In the genomic region with DNA sequence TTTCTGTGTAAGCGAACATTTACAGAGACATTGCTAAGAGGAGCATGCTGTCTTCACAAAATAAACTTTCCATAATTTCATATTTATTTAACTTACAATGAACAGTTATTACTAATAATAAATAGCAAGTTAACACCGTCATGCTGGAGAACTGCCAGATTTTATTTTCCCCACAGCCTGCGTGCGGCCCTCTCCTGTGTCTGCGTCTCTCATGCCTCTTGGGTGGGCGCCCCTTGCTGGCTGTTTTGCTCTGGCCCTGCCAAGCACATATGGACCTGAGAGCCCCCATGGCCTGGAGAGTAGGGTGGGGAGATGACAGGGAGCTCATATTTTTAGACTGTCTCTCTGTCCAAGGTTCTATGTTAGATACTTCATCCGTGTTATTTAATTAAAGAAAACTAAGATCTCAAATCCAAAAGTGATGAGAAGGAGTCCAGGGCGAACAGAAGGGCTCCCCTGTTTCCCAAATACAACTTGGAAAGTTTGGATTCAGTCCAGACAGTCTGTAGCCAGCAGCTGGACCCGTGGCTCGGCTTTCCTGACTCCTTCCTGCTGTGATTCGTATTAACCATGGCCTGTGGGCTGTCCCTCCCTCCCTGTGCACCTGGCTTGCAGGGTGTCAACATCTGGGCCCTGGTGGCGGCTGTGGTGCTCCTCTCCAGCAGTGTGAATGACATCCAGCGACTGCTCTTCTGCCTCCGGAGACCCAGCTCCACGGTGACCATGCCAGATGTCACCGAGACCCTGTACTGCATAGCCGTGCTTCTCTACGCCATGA, we compare ENCODE assay signal across 20 cellular contexts. TPM values are rescaled to one million over a fixed set of nuclear protein-coding genes. Genes with fewer than 3 reads are reported as not detected.
DNase-seq lines count a peak whose midpoint lies in the region; ATAC-seq and TF ChIP-seq lines count a peak whose summit lies in the region.
"Had no signal": no experiment of that assay in that cellular context is flagged by ENCODE, and none has a peak within 500 bp of the region (broad histone marks: within the 10 kb centered on the region; RNA-seq: fewer than 3 reads in every experiment).

No MANE protein-coding gene starts in this region.

- intact Hi-C loops in activated CD4-positive, alpha-beta T cell treated with anti-CD3 and anti-CD28 coated beads, Interleukin-2, amount 10 ng/mL, durations not matched to agents 24 days and 14 days (cut with micrococcal nuclease) = no loop called here
- intact Hi-C loops in activated CD4-positive, alpha-beta T cell treated with anti-CD3 and anti-CD28 coated beads for 36 hours (cut with DNase I, micrococcal nuclease) = no loop called here
- intact Hi-C loops in left ventricle myocardium superior (cut with micrococcal nuclease) = no loop called here

- TF ChIP-seq CTCF in mesothelial cell of epicardium (IDR thresholded peaks at IDR 0.05; ENCODE audit: unreplicated experiment) = no peak
- no peak for TF ChIP-seq CTCF in progenitor cell of endocrine pancreas (IDR thresholded peaks at IDR 0.05; ENCODE audit: unreplicated experiment)

- peaks cover 7% of the 10 kb centered on the region for H3K4me1 Mint-ChIP-seq in activated CD4-positive, alpha-beta T cell treated with anti-CD3 and anti-CD28 coated beads, Interleukin-2, amount 10 ng/mL, durations not matched to agents 24 days and 14 days
- peaks cover 15% of the 10 kb centered on the region for H3K4me1 Mint-ChIP-seq in activated CD4-positive, alpha-beta T cell treated with anti-CD3 and anti-CD28 coated beads for 36 hours
- peaks cover 27% of the 10 kb centered on the region for H3K4me1 Mint-ChIP-seq in stimulated activated effector memory CD8-positive, alpha-beta T cell treated with anti-CD3 and anti-CD28 coated beads, Interleukin-12 subunit alpha, Interleukin-12 subunit beta, amount 100 ng/mL, for 72 hours
- H3K4me1 Mint-ChIP-seq in mesothelial cell of epicardium (peaks cover 8% of the 10 kb centered on the region), progenitor cell of endocrine pancreas (ENCODE audit: low read depth) (peaks cover 2% of the 10 kb centered on the region)
- peaks cover 6 to 29% (median 13%) of the 10 kb centered on the region in 4 donors for H3K4me1 Mint-ChIP-seq in naive thymus-derived CD8-positive, alpha-beta T cell

- H3K9me3 Mint-ChIP-seq in activated CD4-positive, alpha-beta T cell treated with anti-CD3 and anti-CD28 coated beads, Interleukin-2, amount 10 ng/mL, durations not matched to agents 24 days and 14 days = no peaks in the 10 kb centered on the region
- no peaks in the 10 kb centered on the region for H3K9me3 Mint-ChIP-seq in activated CD4-positive, alpha-beta T cell treated with anti-CD3 and anti-CD28 coated beads for 36 hours (ENCODE audit: low read depth)
- no peaks in the 10 kb centered on the region for H3K9me3 Mint-ChIP-seq in stimulated activated effector memory CD8-positive, alpha-beta T cell treated with anti-CD3 and anti-CD28 coated beads, Interleukin-12 subunit alpha, Interleukin-12 subunit beta, amount 100 ng/mL, for 72 hours
- no peaks in the 10 kb centered on the region for H3K9me3 Mint-ChIP-seq in mesothelial cell of epicardium
- H3K9me3 Mint-ChIP-seq in progenitor cell of endocrine pancreas (ENCODE audit: low read depth) = no peaks in the 10 kb centered on the region
- no peaks in the 10 kb centered on the region for H3K9me3 Mint-ChIP-seq in naive thymus-derived CD8-positive, alpha-beta T cell
- H3K9me3 Mint-ChIP-seq: activated naive CD8-positive, alpha-beta T cell treated with anti-CD3 and anti-CD28 coated beads, Interleukin-2, amount 10 ng/mL, durations not matched to agents 7 days and 5 days; activated T-helper 1 cell treated with anti-CD3 and anti-CD28 coated beads, Interleukin-12 subunit alpha, Interleukin-12 subunit beta, Interleukin-2, Interleukin-4 antibody, amounts not matched to agents 30 ng/mL and 10 ng/mL and 1 ng/mL, durations not matched to agents 14 hours and 24 hours and 36 hours; HFFc6; memory B cell; natural killer cell had no signal

- no peak for ATAC-seq in activated CD4-positive, alpha-beta T cell treated with anti-CD3 and anti-CD28 coated beads for 36 hours
- ATAC-seq in left ventricle myocardium superior = peak; percentile 48
- no peak for ATAC-seq in stimulated activated effector memory CD8-positive, alpha-beta T cell treated with anti-CD3 and anti-CD28 coated beads, Interleukin-12 subunit alpha, Interleukin-12 subunit beta, amount 100 ng/mL, for 72 hours
- ATAC-seq in naive thymus-derived CD8-positive, alpha-beta T cell = no peak
- ATAC-seq: body of pancreas, natural killer cell, PC-3 had no signal

- no peak for DNase-seq in activated CD4-positive, alpha-beta T cell treated with anti-CD3 and anti-CD28 coated beads, Interleukin-2, amount 10 ng/mL, durations not matched to agents 24 days and 14 days
- no peak for DNase-seq in activated CD4-positive, alpha-beta T cell treated with anti-CD3 and anti-CD28 coated beads for 36 hours
- peak; percentile 36 for DNase-seq in NCI-H524 treated with DMSO at 0.1 percent for 48 hours (lab: John Stamatoyannopoulos, UW)
- peak; percentile 47 for DNase-seq in left ventricle myocardium superior
- no peak for DNase-seq in stimulated activated effector memory CD8-positive, alpha-beta T cell treated with anti-CD3 and anti-CD28 coated beads, Interleukin-12 subunit alpha, Interleukin-12 subunit beta, amount 100 ng/mL, for 72 hours (ENCODE audit: low spot score in 2 of 2)
- DNase-seq in mesothelial cell of epicardium (ENCODE audit: low spot score in 2 of 2, unreplicated experiment in 2 of 2) = no peak
- DNase-seq in progenitor cell of endocrine pancreas (ENCODE audit: low spot score, unreplicated experiment) = no peak
- no peak for DNase-seq in naive thymus-derived CD8-positive, alpha-beta T cell
- DNase-seq: activated naive CD8-positive, alpha-beta T cell treated with anti-CD3 and anti-CD28 coated beads, Interleukin-2, amount 10 ng/mL, durations not matched to agents 7 days and 5 days; body of pancreas; colonic mucosa; HFFc6; kidney glomerular epithelial cell; natural killer cell; NCI-H748 treated with DMSO at 0.1 percent for 48 hours; PC-3; SHP77 treated with DMSO at 0.1 percent for 48 hours; testis had no signal

- no peak overlapping the region for H3K4me3 Mint-ChIP-seq in activated CD4-positive, alpha-beta T cell treated with anti-CD3 and anti-CD28 coated beads, Interleukin-2, amount 10 ng/mL, durations not matched to agents 24 days and 14 days
- H3K4me3 Mint-ChIP-seq in activated CD4-positive, alpha-beta T cell treated with anti-CD3 and anti-CD28 coated beads for 36 hours = no peak overlapping the region
- H3K4me3 Mint-ChIP-seq in stimulated activated effector memory CD8-positive, alpha-beta T cell treated with anti-CD3 and anti-CD28 coated beads, Interleukin-12 subunit alpha, Interleukin-12 subunit beta, amount 100 ng/mL, for 72 hours = no peak overlapping the region
- no peak overlapping the region for H3K4me3 Mint-ChIP-seq in mesothelial cell of epicardium
- no peak overlapping the region for H3K4me3 Mint-ChIP-seq in progenitor cell of endocrine pancreas (ENCODE audit: low read depth)
- no peak overlapping the region for H3K4me3 Mint-ChIP-seq in naive thymus-derived CD8-positive, alpha-beta T cell
- H3K4me3 Mint-ChIP-seq: activated naive CD8-positive, alpha-beta T cell treated with anti-CD3 and anti-CD28 coated beads, Interleukin-2, amount 10 ng/mL, durations not matched to agents 7 days and 5 days; activated T-helper 1 cell treated with anti-CD3 and anti-CD28 coated beads, Interleukin-12 subunit alpha, Interleukin-12 subunit beta, Interleukin-2, Interleukin-4 antibody, amounts not matched to agents 30 ng/mL and 10 ng/mL and 1 ng/mL, durations not matched to agents 14 hours and 24 hours and 36 hours; HFFc6; memory B cell; natural killer cell had no signal

- peak overlapping the region; percentile 43 for H3K27ac Mint-ChIP-seq in activated CD4-positive, alpha-beta T cell treated with anti-CD3 and anti-CD28 coated beads, Interleukin-2, amount 10 ng/mL, durations not matched to agents 24 days and 14 days
- H3K27ac Mint-ChIP-seq in activated CD4-positive, alpha-beta T cell treated with anti-CD3 and anti-CD28 coated beads for 36 hours = no peak overlapping the region
- H3K27ac Mint-ChIP-seq in stimulated activated effector memory CD8-positive, alpha-beta T cell treated with anti-CD3 and anti-CD28 coated beads, Interleukin-12 subunit alpha, Interleukin-12 subunit beta, amount 100 ng/mL, for 72 hours = peak overlapping the region; percentile 29
- H3K27ac Mint-ChIP-seq in mesothelial cell of epicardium (no peak overlapping the region), progenitor cell of endocrine pancreas (no peak overlapping the region)
- H3K27ac Mint-ChIP-seq in naive thymus-derived CD8-positive, alpha-beta T cell = no peak overlapping the region
- H3K27ac Mint-ChIP-seq: activated naive CD8-positive, alpha-beta T cell treated with anti-CD3 and anti-CD28 coated beads, Interleukin-2, amount 10 ng/mL, durations not matched to agents 7 days and 5 days; activated T-helper 1 cell treated with anti-CD3 and anti-CD28 coated beads, Interleukin-12 subunit alpha, Interleukin-12 subunit beta, Interleukin-2, Interleukin-4 antibody, amounts not matched to agents 30 ng/mL and 10 ng/mL and 1 ng/mL, durations not matched to agents 14 hours and 24 hours and 36 hours; HFFc6; memory B cell; natural killer cell had no signal

- CTCF ChIA-PET in activated CD4-positive, alpha-beta T cell treated with anti-CD3 and anti-CD28 coated beads for 36 hours (lab: Charles Lee) = no interaction called here

- H3K27me3 Mint-ChIP-seq in activated CD4-positive, alpha-beta T cell treated with anti-CD3 and anti-CD28 coated beads, Interleukin-2, amount 10 ng/mL, durations not matched to agents 24 days and 14 days = no peaks in the 10 kb centered on the region
- H3K27me3 Mint-ChIP-seq in activated CD4-positive, alpha-beta T cell treated with anti-CD3 and anti-CD28 coated beads for 36 hours = no peaks in the 10 kb centered on the region
- H3K27me3 Mint-ChIP-seq in mesothelial cell of epicardium (ENCODE audit: low read depth) (no peaks in the 10 kb centered on the region), progenitor cell of endocrine pancreas (no peaks in the 10 kb centered on the region)
- H3K27me3 Mint-ChIP-seq in naive thymus-derived CD8-positive, alpha-beta T cell = no peaks in the 10 kb centered on the region
- H3K27me3 Mint-ChIP-seq: activated naive CD8-positive, alpha-beta T cell treated with anti-CD3 and anti-CD28 coated beads, Interleukin-2, amount 10 ng/mL, durations not matched to agents 7 days and 5 days; memory B cell had no signal

- POLR2A ChIA-PET in activated CD4-positive, alpha-beta T cell treated with anti-CD3 and anti-CD28 coated beads for 36 hours (lab: Charles Lee) = no interaction called here
- POLR2A ChIA-PET in naive thymus-derived CD8-positive, alpha-beta T cell (lab: Charles Lee) = no interaction called here

- peaks cover 64% of the 10 kb centered on the region for H3K36me3 Mint-ChIP-seq in activated CD4-positive, alpha-beta T cell treated with anti-CD3 and anti-CD28 coated beads, Interleukin-2, amount 10 ng/mL, durations not matched to agents 24 days and 14 days (ENCODE audit: low read depth)
- H3K36me3 Mint-ChIP-seq in activated CD4-positive, alpha-beta T cell treated with anti-CD3 and anti-CD28 coated beads for 36 hours (ENCODE audit: low read depth) = peaks cover 52% of the 10 kb centered on the region
- H3K36me3 Mint-ChIP-seq in stimulated activated effector memory CD8-positive, alpha-beta T cell treated with anti-CD3 and anti-CD28 coated beads, Interleukin-12 subunit alpha, Interleukin-12 subunit beta, amount 100 ng/mL, for 72 hours = peaks cover 92% of the 10 kb centered on the region
- H3K36me3 Mint-ChIP-seq in mesothelial cell of epicardium (peaks cover 63% of the 10 kb centered on the region), progenitor cell of endocrine pancreas (ENCODE audit: insufficient read depth) (peaks cover 39% of the 10 kb centered on the region)
- peaks cover 4 to 88% (median 41%) of the 10 kb centered on the region in 3 donors for H3K36me3 Mint-ChIP-seq in naive thymus-derived CD8-positive, alpha-beta T cell

RNA-seq across cellular contexts. Expression of gene FBH1, which starts 20.5 kb away (rescaled TPM):
- 58.4 and 62.9 TPM in 2 replicates for total RNA-seq in activated CD4-positive, alpha-beta T cell treated with anti-CD3 and anti-CD28 coated beads, Interleukin-2, amount 10 ng/mL, durations not matched to agents 24 days and 14 days
- 10 to 100 TPM; 53.3 to 56.2 TPM for total RNA-seq in activated CD4-positive, alpha-beta T cell treated with anti-CD3 and anti-CD28 coated beads for 36 hours
- 78.7 TPM for total RNA-seq in left ventricle myocardium superior
- total RNA-seq in mesothelial cell of epicardium = 68.0 to 76.6 TPM (median 72.6 TPM) in 3 replicates
- total RNA-seq in progenitor cell of endocrine pancreas = 85.5 and 87.4 TPM in 2 replicates
- total RNA-seq in naive thymus-derived CD8-positive, alpha-beta T cell = 10 to 100 TPM; 89.1 to 94.1 TPM
- 10 to 100 TPM; 48.4 to 76.5 (median 50.5) TPM for polyA plus RNA-seq in naive thymus-derived CD8-positive, alpha-beta T cell

RNA-seq across cellular contexts. Expression of gene ANKRD16, which starts 20.8 kb away (rescaled TPM):
- 10.8 and 12.2 TPM in 2 replicates for total RNA-seq in activated CD4-positive, alpha-beta T cell treated with anti-CD3 and anti-CD28 coated beads, Interleukin-2, amount 10 ng/mL, durations not matched to agents 24 days and 14 days
- total RNA-seq in activated CD4-positive, alpha-beta T cell treated with anti-CD3 and anti-CD28 coated beads for 36 hours = 1 to 10 TPM; 7.5 to 8.3 TPM
- total RNA-seq in left ventricle myocardium superior (3.8 TPM), mesothelial cell of epicardium (14.6 to 15.2 TPM (median 14.7 TPM) in 3 replicates), progenitor cell of endocrine pancreas (16.8 and 18.0 TPM in 2 replicates)
- 1 to 10 TPM; 8.4 to 9.2 TPM for total RNA-seq in naive thymus-derived CD8-positive, alpha-beta T cell
- 1 to 10 TPM; 3.0 to 5.9 (median 5.8) TPM for polyA plus RNA-seq in naive thymus-derived CD8-positive, alpha-beta T cell

Comparison
In these comparisons a context has a peak if more than half of its experiments do, and no peak if none do; other contexts are left out.
1. H3K27ac Mint-ChIP-seq: peak in activated CD4-positive, alpha-beta T cell treated with anti-CD3 and anti-CD28 coated beads, Interleukin-2, amount 10 ng/mL, durations not matched to agents 24 days and 14 days (single experiment) and stimulated activated effector memory CD8-positive, alpha-beta T cell treated with anti-CD3 and anti-CD28 coated beads, Interleukin-12 subunit alpha, Interleukin-12 subunit beta, amount 100 ng/mL, for 72 hours (single experiment); none in activated CD4-positive, alpha-beta T cell treated with anti-CD3 and anti-CD28 coated beads for 36 hours (single experiment), mesothelial cell of epicardium (single experiment), progenitor cell of endocrine pancreas (single experiment) and naive thymus-derived CD8-positive, alpha-beta T cell (0 of 10).
2. DNase-seq: peak in NCI-H524 treated with DMSO at 0.1 percent for 48 hours (single experiment) and left ventricle myocardium superior (single experiment); none in activated CD4-positive, alpha-beta T cell treated with anti-CD3 and anti-CD28 coated beads, Interleukin-2, amount 10 ng/mL, durations not matched to agents 24 days and 14 days (single experiment), activated CD4-positive, alpha-beta T cell treated with anti-CD3 and anti-CD28 coated beads for 36 hours (single experiment), stimulated activated effector memory CD8-positive, alpha-beta T cell treated with anti-CD3 and anti-CD28 coated beads, Interleukin-12 subunit alpha, Interleukin-12 subunit beta, amount 100 ng/mL, for 72 hours (0 of 2), mesothelial cell of epicardium (0 of 2), progenitor cell of endocrine pancreas (single experiment) and naive thymus-derived CD8-positive, alpha-beta T cell (0 of 10).